In genomic region chr2:212147921-212148513, GRCh38 we compare ENCODE assay signal across 9 cellular contexts.
DNase-seq lines count a peak whose midpoint lies in the region; ATAC-seq and TF ChIP-seq lines count a peak whose summit lies in the region.
"Had no signal": no experiment of that assay in that cellular context is flagged by ENCODE, and none has a peak within 500 bp of the region (broad histone marks: within the 10 kb centered on the region; RNA-seq: fewer than 3 reads in every experiment).

No MANE protein-coding gene starts in this region.

- WGBS in esophagus squamous epithelium, 2 donors: 42 to 48% methylated on average over 2 of the region's 2 CpGs

- H2AFZ ChIP-seq in DND-41 (ENCODE audit: low read depth, low read length) (no peak overlapping the region), Karpas-422 (ENCODE audit: low read length) (no peak overlapping the region)

- no peaks in the 10 kb centered on the region for H3K36me3 Mint-ChIP-seq in nephron (ENCODE audit: low read depth)

- H3K9me2 ChIP-seq in Karpas-422 (replicated peaks; ENCODE audit: insufficient read depth, low read length): no peaks in the 10 kb centered on the region; the same call in 1 of the 2 replicates

- H3K27me3 Mint-ChIP-seq in nephron (ENCODE audit: low read depth): no peaks in the 10 kb centered on the region

- no peaks in the 10 kb centered on the region for H4K20me1 ChIP-seq in DND-41 (ENCODE audit: insufficient read depth, low read length)
- H4K20me1 ChIP-seq in Karpas-422 (ENCODE audit: insufficient read depth, low read depth, low read length): no peaks in the 10 kb centered on the region

- DNase-seq in DND-41 (no peak), Karpas-422 (peak; percentile 57), dermis blood vessel endothelial cell (peak; percentile 51), esophagus squamous epithelium (lab: John Stamatoyannopoulos, UW) (no peak)

- H3K27ac Mint-ChIP-seq in nephron: no peak overlapping the region

- no peak for ATAC-seq in DND-41 (ENCODE audit: insufficient read depth, low read depth)
- ATAC-seq in HG02642 (IDR thresholded peaks at IDR 0.05; ENCODE audit: poor library complexity, unreplicated experiment): no peak
- ATAC-seq in HG03159 (IDR thresholded peaks at IDR 0.05; ENCODE audit: unreplicated experiment): no peak
- no peak for ATAC-seq in HG02884 (IDR thresholded peaks at IDR 0.05; ENCODE audit: unreplicated experiment)

- no peak overlapping the region for H3K4me3 ChIP-seq in DND-41 (ENCODE audit: low read depth in 1 of 2, low read length in 2 of 2)
- no peak overlapping the region for H3K4me3 ChIP-seq in Karpas-422 (ENCODE audit: low read length)
- H3K4me3 ChIP-seq in esophagus squamous epithelium: no peak overlapping the region
- H3K4me3 ChIP-seq: vagina had no signal

- H3K27ac ChIP-seq in DND-41 (ENCODE audit: low read length) (no peak overlapping the region), Karpas-422 (ENCODE audit: low read length) (no peak overlapping the region), esophagus squamous epithelium (no peak overlapping the region)
- H3K27ac ChIP-seq: vagina had no signal

- intact Hi-C loops in esophagus squamous epithelium (cut with DNase I): no loop called here

- no peak for TF ChIP-seq POLR2A in esophagus squamous epithelium (IDR thresholded peaks at IDR 0.05)

- H3K9ac ChIP-seq in DND-41 (ENCODE audit: low read depth, low read length): no peak overlapping the region
- H3K9ac ChIP-seq in Karpas-422 (ENCODE audit: low read length): no peak overlapping the region

- H3K79me2 ChIP-seq in DND-41 (ENCODE audit: insufficient read depth, low read length) (no peaks in the 10 kb centered on the region), Karpas-422 (ENCODE audit: low read length) (no peaks in the 10 kb centered on the region)

- H3K4me2 ChIP-seq in DND-41 (ENCODE audit: insufficient read depth, low read length) (no peak overlapping the region), Karpas-422 (ENCODE audit: low read depth, low read length, poor library complexity, severe bottlenecking) (no peak overlapping the region)

- no peaks in the 10 kb centered on the region for H3K36me3 ChIP-seq in DND-41 (ENCODE audit: insufficient read depth, low read length)
- H3K36me3 ChIP-seq in Karpas-422 (ENCODE audit: insufficient read depth, low read length): no peaks in the 10 kb centered on the region
- H3K36me3 ChIP-seq in esophagus squamous epithelium: no peaks in the 10 kb centered on the region
- H3K36me3 ChIP-seq: vagina had no signal

- peaks cover 11% of the 10 kb centered on the region for H3K4me1 Mint-ChIP-seq in nephron

- H3K4me3 Mint-ChIP-seq in nephron: no peak overlapping the region

- TF ChIP-seq CTCF in DND-41 (IDR thresholded peaks at IDR 0.05; ENCODE audit: borderline replicate concordance, extremely low read depth, low read length, poor library complexity, severe bottlenecking) (peak; percentile 48), nephron (IDR thresholded peaks at IDR 0.05; ENCODE audit: unreplicated experiment in 3 of 3) (peak; percentile 30 to 65 (median 44)), esophagus squamous epithelium (IDR thresholded peaks at IDR 0.05) (peak in 3 of 6 experiments; percentile 10 to 47 (median 38))

- H3K9me3 ChIP-seq in DND-41 (ENCODE audit: insufficient read depth, low read length, severe bottlenecking): no peaks in the 10 kb centered on the region
- no peaks in the 10 kb centered on the region for H3K9me3 ChIP-seq in Karpas-422 (ENCODE audit: low read length)
- no peaks in the 10 kb centered on the region for H3K9me3 ChIP-seq in esophagus squamous epithelium
- H3K9me3 ChIP-seq: vagina had no signal

- H3K4me1 ChIP-seq in DND-41 (ENCODE audit: insufficient read depth, low read length) (no peaks in the 10 kb centered on the region), Karpas-422 (ENCODE audit: low read length) (no peaks in the 10 kb centered on the region), esophagus squamous epithelium (no peaks in the 10 kb centered on the region)
- H3K4me1 ChIP-seq: vagina had no signal

- H3K9me3 Mint-ChIP-seq in nephron: no peaks in the 10 kb centered on the region

- no peaks in the 10 kb centered on the region for H3K27me3 ChIP-seq in DND-41 (ENCODE audit: insufficient read depth, low read length, poor library complexity)
- H3K27me3 ChIP-seq in Karpas-422 (ENCODE audit: low read length): no peaks in the 10 kb centered on the region
- no peaks in the 10 kb centered on the region for H3K27me3 ChIP-seq in esophagus squamous epithelium
- H3K27me3 ChIP-seq: vagina had no signal

Comparison
In these comparisons a context has a peak if more than half of its experiments do, and no peak if none do; other contexts are left out.
1. DNase-seq: peak in Karpas-422 (single experiment) and dermis blood vessel endothelial cell (single experiment); none in DND-41 (single experiment) and esophagus squamous epithelium (single experiment).